In genomic region chr7:521221-522070, GRCh38 we compare ENCODE assay signal across 9 cellular contexts. TPM values are rescaled to one million over a fixed set of nuclear protein-coding genes. Genes with fewer than 3 reads are reported as not detected.
DNase-seq lines count a peak whose midpoint lies in the region; ATAC-seq, FAIRE-seq and TF ChIP-seq lines count a peak whose summit lies in the region.
"Had no signal": no experiment of that assay in that cellular context is flagged by ENCODE, and none has a peak within 500 bp of the region (broad histone marks: within the 10 kb centered on the region; RNA-seq: fewer than 3 reads in every experiment).

No MANE protein-coding gene starts in this region.

- peaks cover 23% of the 10 kb centered on the region for H3K27me3 Mint-ChIP-seq in CD8-positive, alpha-beta T cell (ENCODE audit: low read depth)
- peaks cover 56% of the 10 kb centered on the region for H3K27me3 Mint-ChIP-seq in stimulated activated naive CD8-positive, alpha-beta T cell treated with anti-CD3 and anti-CD28 coated beads, Interleukin-15, amount 100 ng/mL, for 72 hours
- H3K27me3 Mint-ChIP-seq in CD14-positive monocyte (ENCODE audit: low read depth in 3 of 3): peaks cover 60 to 78% (median 68%) of the 10 kb centered on the region in 3 donors

- H3K36me3 Mint-ChIP-seq in CD8-positive, alpha-beta T cell: no peaks in the 10 kb centered on the region
- no peaks in the 10 kb centered on the region for H3K36me3 Mint-ChIP-seq in CD14-positive monocyte

- H3K9me1 ChIP-seq in keratinocyte (ENCODE audit: control insufficient read depth, extremely low read depth, insufficient read depth, low read length): no peaks in the 10 kb centered on the region

- no peak overlapping the region for H3K27ac Mint-ChIP-seq in CD8-positive, alpha-beta T cell
- H3K27ac Mint-ChIP-seq in stimulated activated naive CD8-positive, alpha-beta T cell treated with anti-CD3 and anti-CD28 coated beads, Interleukin-15, amount 100 ng/mL, for 72 hours: no peak overlapping the region
- H3K27ac Mint-ChIP-seq in CD14-positive monocyte: peak overlapping the region in 1 of 7 donors; percentile 36

- no peak for DNase-seq in CD8-positive, alpha-beta T cell
- DNase-seq in astrocyte of the hippocampus (ENCODE audit: low read depth, low spot score) (peak; percentile 74), keratinocyte (ENCODE audit: low read depth, low spot score) (no peak), CD14-positive monocyte (ENCODE audit: low spot score) (no peak)
- DNase-seq in stimulated activated naive CD8-positive, alpha-beta T cell treated with anti-CD3 and anti-CD28 coated beads, Interleukin-15, amount 100 ng/mL, for 72 hours: peak in 1 of 2 donors; percentile 28

- no peak overlapping the region for H3K4me3 ChIP-seq in CD8-positive, alpha-beta T cell (ENCODE audit: low read depth, low read length)
- H3K4me3 ChIP-seq in HUES48 (ENCODE audit: low read depth, low read length) (peak overlapping the region; percentile 60; the same call in 1 of the 2 replicates), keratinocyte (ENCODE audit: control insufficient read depth in 2 of 3, extremely low read depth in 1 of 3, insufficient read depth in 2 of 3, low read depth in 1 of 3, low read length in 3 of 3) (peak overlapping the region; percentile 15 to 57 (median 56))

- H3K4me1 Mint-ChIP-seq in CD8-positive, alpha-beta T cell (ENCODE audit: low read depth): peaks cover 16% of the 10 kb centered on the region
- peaks cover 34% of the 10 kb centered on the region for H3K4me1 Mint-ChIP-seq in stimulated activated naive CD8-positive, alpha-beta T cell treated with anti-CD3 and anti-CD28 coated beads, Interleukin-15, amount 100 ng/mL, for 72 hours
- H3K4me1 Mint-ChIP-seq in CD14-positive monocyte: peaks cover 10% of the 10 kb centered on the region

- CTCF ChIA-PET in CD8-positive, alpha-beta T cell (lab: Charles Lee): no interaction called here

- H4K20me1 ChIP-seq in keratinocyte (ENCODE audit: control insufficient read depth, extremely low read depth, insufficient read depth, low read length): no peaks in the 10 kb centered on the region

- H3K27me3 ChIP-seq in CD8-positive, alpha-beta T cell (ENCODE audit: insufficient read depth, low read length): peaks cover 29% of the 10 kb centered on the region
- H3K27me3 ChIP-seq in HUES48 (ENCODE audit: control insufficient read depth, insufficient read depth, low read length) (peaks cover 57% of the 10 kb centered on the region), keratinocyte (ENCODE audit: control insufficient read depth, extremely low read depth, insufficient read depth, low read length) (peaks cover 30% of the 10 kb centered on the region)

- H2AFZ ChIP-seq in keratinocyte (ENCODE audit: control insufficient read depth, low read length): no peak overlapping the region

- peaks cover 24% of the 10 kb centered on the region for H3K4me1 ChIP-seq in CD8-positive, alpha-beta T cell (ENCODE audit: insufficient read depth, low read length)
- peaks cover 17% of the 10 kb centered on the region for H3K4me1 ChIP-seq in HUES48 (ENCODE audit: control insufficient read depth, insufficient read depth, low read length)
- peaks cover 24% of the 10 kb centered on the region for H3K4me1 ChIP-seq in keratinocyte (ENCODE audit: control insufficient read depth, extremely low read depth, insufficient read depth, low read length)

- dilution Hi-C loops in keratinocyte (cut with MboI; ENCODE audit: extremely low pct_ligation_motif_present, low sequenced_read_pairs): no loop called here

- H3K9me3 Mint-ChIP-seq in CD8-positive, alpha-beta T cell: no peaks in the 10 kb centered on the region
- H3K9me3 Mint-ChIP-seq in stimulated activated naive CD8-positive, alpha-beta T cell treated with anti-CD3 and anti-CD28 coated beads, Interleukin-15, amount 100 ng/mL, for 72 hours: no peaks in the 10 kb centered on the region
- H3K9me3 Mint-ChIP-seq in CD14-positive monocyte: peaks cover 0 to 16% (median 2%) of the 10 kb centered on the region in 7 donors

- H3K4me2 ChIP-seq in keratinocyte (ENCODE audit: control insufficient read depth, extremely low read depth, insufficient read depth, low read depth, low read length): peak overlapping the region; percentile 79

- no peak overlapping the region for H3K9ac ChIP-seq in HUES48 (ENCODE audit: low read depth, low read length)
- H3K9ac ChIP-seq in keratinocyte (ENCODE audit: control insufficient read depth, extremely low read depth, insufficient read depth, low read length): no peak overlapping the region

- no peak for ATAC-seq in CD8-positive, alpha-beta T cell
- ATAC-seq in stimulated activated naive CD8-positive, alpha-beta T cell treated with anti-CD3 and anti-CD28 coated beads, Interleukin-15, amount 100 ng/mL, for 72 hours: no peak
- ATAC-seq in HG02623 (IDR thresholded peaks at IDR 0.05; ENCODE audit: unreplicated experiment) (no peak), HG03139 (IDR thresholded peaks at IDR 0.05; ENCODE audit: unreplicated experiment) (no peak)

- no peaks in the 10 kb centered on the region for H3K9me3 ChIP-seq in CD8-positive, alpha-beta T cell (ENCODE audit: low read length)
- H3K9me3 ChIP-seq in HUES48 (ENCODE audit: control insufficient read depth, insufficient read depth, low read length): no peaks in the 10 kb centered on the region
- no peaks in the 10 kb centered on the region for H3K9me3 ChIP-seq in keratinocyte (ENCODE audit: control insufficient read depth, low read depth, low read length)

- H3K36me3 ChIP-seq in CD8-positive, alpha-beta T cell (ENCODE audit: insufficient read depth, low read length): no peaks in the 10 kb centered on the region
- no peaks in the 10 kb centered on the region for H3K36me3 ChIP-seq in HUES48 (ENCODE audit: control insufficient read depth, insufficient read depth, low read length)
- no peaks in the 10 kb centered on the region for H3K36me3 ChIP-seq in keratinocyte (ENCODE audit: control insufficient read depth in 2 of 2, extremely low read depth in 1 of 2, insufficient read depth in 2 of 2, low read length in 2 of 2)

- TF ChIP-seq CTCF in CD8-positive, alpha-beta T cell (IDR thresholded peaks at IDR 0.05): no peak
- no peak for TF ChIP-seq CTCF in keratinocyte (optimal IDR thresholded peaks at IDR 0.05 in 1 of 3, IDR thresholded peaks at IDR 0.05 in 1 of 3, conservative IDR thresholded peaks at IDR 0.05 in 1 of 3; ENCODE audit: extremely low read depth in 1 of 3, insufficient read depth in 2 of 3, low read length in 3 of 3)
- TF ChIP-seq CTCF in CD14-positive monocyte (IDR thresholded peaks at IDR 0.05): no peak

- POLR2A ChIA-PET in CD8-positive, alpha-beta T cell (lab: Charles Lee): no interaction called here

- H3K79me2 ChIP-seq in keratinocyte (ENCODE audit: control insufficient read depth, insufficient read depth, low read length): peaks cover 23% of the 10 kb centered on the region

- no peak for FAIRE-seq in keratinocyte (lab: Jason Lieb, UNC)
- FAIRE-seq: frontal cortex had no signal

- peak overlapping the region; percentile 59 for H3K4me3 Mint-ChIP-seq in CD8-positive, alpha-beta T cell
- peak overlapping the region; percentile 6 to 73 for H3K4me3 Mint-ChIP-seq in stimulated activated naive CD8-positive, alpha-beta T cell treated with anti-CD3 and anti-CD28 coated beads, Interleukin-15, amount 100 ng/mL, for 72 hours
- peak overlapping the region in 1 of 2 donors; percentile 87 for H3K4me3 Mint-ChIP-seq in CD14-positive monocyte

- no peak overlapping the region for H3K27ac ChIP-seq in CD8-positive, alpha-beta T cell (ENCODE audit: low read depth, low read length)
- H3K27ac ChIP-seq in HUES48 (ENCODE audit: low read depth, low read length) (no peak overlapping the region), keratinocyte (ENCODE audit: control insufficient read depth, insufficient read depth, low read length) (no peak overlapping the region)

- intact Hi-C loops in CD8-positive, alpha-beta T cell (cut with DNase I, micrococcal nuclease): loop anchor here in 1 of 2 experiments (10.0 kb wide), 1 partner anchor 63 kb away; no protein-coding TSS in a partner anchor
- intact Hi-C loops in CD14-positive monocyte (cut with micrococcal nuclease): no loop called here

RNA-seq across cellular contexts. Expression of gene PDGFA, which starts 1.8 kb away (rescaled TPM):
- total RNA-seq in CD8-positive, alpha-beta T cell: 1 to 10 TPM; 2.1 to 2.3 TPM
- polyA plus RNA-seq in keratinocyte (12.4 to 22.6 TPM (median 14.8 TPM) in 3 replicates), CD14-positive monocyte (under 1 TPM in 1 of 2 donors, not detected in 1; 0.29 TPM)
- 10.9 TPM for polyA plus RNA-seq in keratinocyte (2011; ENCODE audit: low read depth)
- 9.2 and 13.0 TPM in 2 replicates for polyA plus RNA-seq in keratinocyte (2011; cell fraction: cytosol; rRNA removed)
- polyA plus RNA-seq in keratinocyte (2011; cell fraction: nucleus; rRNA removed): 23.9 and 25.3 TPM in 2 replicates
- 13.5 and 21.9 TPM in 2 replicates for polyA plus RNA-seq in keratinocyte (2012; ENCODE audit: low replicate concordance)
- 36.1 to 45.4 TPM (median 43.7 TPM) in 3 replicates for polyA minus RNA-seq in keratinocyte
- polyA minus RNA-seq in keratinocyte (2011; cell fraction: cytosol; rRNA and poly(A)+ RNA removed): 110 TPM
- 26.0 and 30.8 TPM in 2 replicates for polyA minus RNA-seq in keratinocyte (2011; cell fraction: nucleus; rRNA and poly(A)+ RNA removed)

Comparison
In these comparisons a context has a peak if more than half of its experiments do, and no peak if none do; other contexts are left out.
1. RNA of gene PDGFA, which starts 1.8 kb away (polyA plus RNA-seq): 9.2 to 25.3 TPM in keratinocyte; 0.29 TPM in CD14-positive monocyte; every median in the first group is over 4 times any median in the second.